ENCODE assay signal across 17 cellular contexts in the genomic region with DNA sequence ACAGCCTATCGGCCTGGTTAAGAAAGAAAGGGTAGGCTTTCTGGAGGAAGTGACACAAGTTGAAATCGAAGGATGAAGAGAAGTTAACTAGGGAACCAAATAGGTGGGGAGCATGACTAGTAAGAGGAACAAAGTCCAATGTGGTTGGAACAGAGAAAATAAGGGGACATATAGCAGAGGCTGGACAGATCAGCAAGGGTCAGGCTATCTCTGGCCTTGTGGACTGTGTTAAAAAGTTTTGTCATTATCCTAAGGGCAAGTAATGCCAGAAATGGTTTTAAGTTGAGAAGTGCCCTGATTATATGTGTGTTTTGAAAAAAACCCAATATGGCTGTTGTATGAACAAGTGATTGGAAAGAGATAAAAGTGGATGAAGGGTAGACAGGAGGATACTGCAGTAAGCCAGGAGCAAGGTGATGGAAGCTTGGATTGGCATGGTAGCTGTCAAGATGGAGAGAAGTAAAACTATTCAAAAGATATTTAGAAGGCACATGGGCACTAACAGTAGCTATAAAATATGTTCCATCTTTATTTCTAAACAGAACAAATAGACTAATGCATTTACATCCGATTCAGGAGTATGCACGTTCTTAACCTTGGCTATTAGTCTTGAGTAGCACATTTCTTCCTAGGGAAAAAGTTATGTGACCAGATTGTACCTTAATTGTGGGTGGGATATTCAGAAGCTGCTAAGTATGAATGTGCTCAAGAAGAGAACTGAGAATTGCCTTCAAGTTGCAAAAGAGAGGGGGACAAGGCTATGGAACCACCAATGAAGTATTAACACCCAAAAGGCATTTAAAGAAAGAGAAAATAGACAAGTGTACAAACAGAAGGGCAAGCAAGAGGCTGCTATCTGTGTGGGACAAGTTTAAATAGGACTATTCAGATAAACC. TPM values are rescaled to one million over a fixed set of nuclear protein-coding genes. Genes with fewer than 3 reads are reported as not detected.
DNase-seq lines count a peak whose midpoint lies in the region; ATAC-seq and TF ChIP-seq lines count a peak whose summit lies in the region.
"Had no signal": no experiment of that assay in that cellular context is flagged by ENCODE, and none has a peak within 500 bp of the region (broad histone marks: within the 10 kb centered on the region; RNA-seq: fewer than 3 reads in every experiment).

No MANE protein-coding gene starts in this region.

- peaks cover 43% of the 10 kb centered on the region for H3K36me3 ChIP-seq in WERI-Rb-1

- peaks cover under 1% of the 10 kb centered on the region for H3K9me3 ChIP-seq in WERI-Rb-1 (ENCODE audit: severe bottlenecking)
- H3K9me3 ChIP-seq: upper lobe of left lung had no signal

- peak overlapping the region; percentile 79 for H3K27ac Mint-ChIP-seq in Calu3 (ENCODE audit: unreplicated experiment)
- H3K27ac Mint-ChIP-seq in naive B cell = peak overlapping the region; percentile 13 to 84 (median 64)

- TF ChIP-seq CTCF in Calu3 (IDR thresholded peaks at IDR 0.05; ENCODE audit: unreplicated experiment) = no peak
- no peak for TF ChIP-seq CTCF in WERI-Rb-1 (IDR thresholded peaks at IDR 0.05; ENCODE audit: low read depth, low read length)

- peak; percentile 31 for DNase-seq in NOMO-1 treated with DMSO at 0.1 percent for 48 hours (lab: John Stamatoyannopoulos, UW; ENCODE audit: unreplicated experiment)
- DNase-seq in NOMO-1 treated with dmso at 0.1 percent for 144 hours (lab: John Stamatoyannopoulos, UW; ENCODE audit: unreplicated experiment) = no peak
- no peak for DNase-seq in Calu3
- DNase-seq in WERI-Rb-1 = no peak
- DNase-seq in naive B cell = no peak
- no peak for DNase-seq in NCI-H526 (lab: John Stamatoyannopoulos, UW)
- DNase-seq: kidney glomerular epithelial cell, NCI-H187, NCI-H446 treated with DMSO at 0.1 percent for 48 hours, SIG-M5, upper lobe of left lung had no signal

- no peak overlapping the region for H3K4me3 ChIP-seq in WERI-Rb-1 (ENCODE audit: low read depth, low read length)
- H3K4me3 ChIP-seq: upper lobe of left lung had no signal

- H3K27me3 Mint-ChIP-seq in Calu3 (ENCODE audit: unreplicated experiment) = no peaks in the 10 kb centered on the region
- H3K27me3 Mint-ChIP-seq in naive B cell = no peaks in the 10 kb centered on the region

- BruUV-seq in Calu3 (replicated peaks; lab: Mats Ljungman, UMichigan) = no TSS peak

- H3K9me3 Mint-ChIP-seq in Calu3 (ENCODE audit: low read depth, unreplicated experiment) = no peaks in the 10 kb centered on the region
- no peaks in the 10 kb centered on the region for H3K9me3 Mint-ChIP-seq in naive B cell

- no peak for ATAC-seq in naive B cell (ENCODE audit: low read depth in 2 of 2)
- ATAC-seq in GM18502 (IDR thresholded peaks at IDR 0.05; ENCODE audit: poor library complexity, unreplicated experiment) = no peak
- ATAC-seq in GM21723 (IDR thresholded peaks at IDR 0.05; ENCODE audit: unreplicated experiment) = no peak

- CTCF ChIA-PET in Calu3 (lab: Charles Lee) = no interaction called here

- no peaks in the 10 kb centered on the region for H3K27me3 ChIP-seq in WERI-Rb-1 (ENCODE audit: insufficient read depth, low read depth, severe bottlenecking)
- H3K27me3 ChIP-seq: upper lobe of left lung had no signal

- peaks cover 25% of the 10 kb centered on the region for H3K4me1 Mint-ChIP-seq in Calu3 (ENCODE audit: low read depth, unreplicated experiment)
- peaks cover 0 to 21% (median 7%) of the 10 kb centered on the region in 3 donors for H3K4me1 Mint-ChIP-seq in naive B cell

- H3K4me3 Mint-ChIP-seq in Calu3 (ENCODE audit: low read depth, unreplicated experiment) (no peak overlapping the region), naive B cell (no peak overlapping the region)

- intact Hi-C loops in Calu3 (cut with micrococcal nuclease; ENCODE audit: unreplicated experiment) = no loop called here

- peak overlapping the region; percentile 12; the same call in 1 of the 2 replicates for H3K27ac ChIP-seq in WERI-Rb-1
- H3K27ac ChIP-seq: upper lobe of left lung had no signal

- peaks cover 89% of the 10 kb centered on the region for H3K36me3 Mint-ChIP-seq in Calu3 (ENCODE audit: insufficient read depth, unreplicated experiment)
- H3K36me3 Mint-ChIP-seq in naive B cell = peaks cover 5 to 10% of the 10 kb centered on the region in 2 donors

RNA-seq across cellular contexts. Expression of a gene that starts 46.8 kb away (rescaled TPM):
- 0.05 and 0.14 TPM in 2 replicates for total RNA-seq in Calu3 (2022)
- polyA plus RNA-seq in naive B cell (ENCODE audit: low read depth in 6 of 6) = not detected
- total RNA-seq: A172, fibroblast of lung, LHCN-M2, skeletal muscle tissue, upper lobe of left lung had no signal
- polyA plus RNA-seq: fibroblast of lung had no signal
